Comparison of ENCODE assay signal across 20 cellular contexts in genomic region chr6:33007831-33008395, GRCh38. TPM values are rescaled to one million over a fixed set of nuclear protein-coding genes. Genes with fewer than 3 reads are reported as not detected.
DNase-seq lines count a peak whose midpoint lies in the region; ATAC-seq and TF ChIP-seq lines count a peak whose summit lies in the region.
"Had no signal": no experiment of that assay in that cellular context is flagged by ENCODE, and none has a peak within 500 bp of the region (broad histone marks: within the 10 kb centered on the region; RNA-seq: fewer than 3 reads in every experiment).

No MANE protein-coding gene starts in this region.

- peak overlapping the region; percentile 81; the same call in 1 of the 2 replicates for H3K9ac ChIP-seq in BLaER1

- H3K4me1 Mint-ChIP-seq in WTC11: peaks cover 31% of the 10 kb centered on the region
- peaks cover 47 to 66% (median 56%) of the 10 kb centered on the region in 3 donors for H3K4me1 Mint-ChIP-seq in naive B cell

- H4K20me1 ChIP-seq in BLaER1 (no peaks in the 10 kb centered on the region), DOHH2 (ENCODE audit: control insufficient read depth, insufficient read depth, low read depth, low read length) (no peaks in the 10 kb centered on the region)

- H3K36me3 Mint-ChIP-seq in WTC11 (peaks cover 15% of the 10 kb centered on the region), naive B cell (peaks cover 6 to 38% of the 10 kb centered on the region in 2 donors)
- H3K36me3 Mint-ChIP-seq: activated naive CD4-positive, alpha-beta T cell treated with anti-CD3 and anti-CD28 coated beads, Interleukin-2, amount 50 U/mL, for 72 hours had no signal

- H3F3A ChIP-seq in DOHH2 (ENCODE audit: control insufficient read depth, insufficient read depth): no peaks in the 10 kb centered on the region

- no peaks in the 10 kb centered on the region for H3K9me2 ChIP-seq in DOHH2 (replicated peaks; ENCODE audit: control insufficient read depth, low read length)

- peak overlapping the region; percentile 71; the same call in 1 of the 2 replicates for H3K4me3 ChIP-seq in BLaER1
- no peak overlapping the region for H3K4me3 ChIP-seq in DOHH2 (ENCODE audit: low read length)
- H3K4me3 ChIP-seq: breast epithelium, mucosa of descending colon, right atrium auricular region, upper lobe of right lung had no signal

- ATAC-seq in WTC11 (no peak), naive B cell (ENCODE audit: low read depth in 2 of 2) (no peak), HG03039 (IDR thresholded peaks at IDR 0.05; ENCODE audit: unreplicated experiment) (no peak), HG02588 (IDR thresholded peaks at IDR 0.05; ENCODE audit: unreplicated experiment) (no peak)
- ATAC-seq: activated naive CD4-positive, alpha-beta T cell treated with anti-CD3 and anti-CD28 coated beads, Interleukin-2, amount 50 U/mL, for 72 hours; esophagus mucosa; left colon; mucosa of descending colon; upper lobe of right lung had no signal

- H3K36me3 ChIP-seq in BLaER1 (peaks cover 39% of the 10 kb centered on the region), DOHH2 (ENCODE audit: control insufficient read depth, low read length) (peaks cover 9% of the 10 kb centered on the region; the same call in 1 of the 2 replicates)
- H3K36me3 ChIP-seq: breast epithelium, right atrium auricular region, upper lobe of right lung had no signal

- no peaks in the 10 kb centered on the region for H3K9me3 ChIP-seq in BLaER1
- no peaks in the 10 kb centered on the region for H3K9me3 ChIP-seq in DOHH2 (ENCODE audit: control insufficient read depth, insufficient read depth, low read length)
- H3K9me3 ChIP-seq: breast epithelium, mucosa of descending colon, right atrium auricular region, upper lobe of right lung had no signal

- no peaks in the 10 kb centered on the region; the same call in 1 of the 2 replicates for H3K27me3 Mint-ChIP-seq in WTC11 (ENCODE audit: low read depth)
- H3K27me3 Mint-ChIP-seq in naive B cell: no peaks in the 10 kb centered on the region

- H3K9me3 Mint-ChIP-seq in WTC11 (no peaks in the 10 kb centered on the region), naive B cell (no peaks in the 10 kb centered on the region)
- H3K9me3 Mint-ChIP-seq: activated naive CD4-positive, alpha-beta T cell treated with anti-CD3 and anti-CD28 coated beads, Interleukin-2, amount 50 U/mL, for 72 hours had no signal

- H3K27me3 ChIP-seq in BLaER1 (no peaks in the 10 kb centered on the region), DOHH2 (ENCODE audit: control insufficient read depth, low read length) (no peaks in the 10 kb centered on the region)
- H3K27me3 ChIP-seq: breast epithelium, right atrium auricular region, upper lobe of right lung had no signal

- H3K4me3 Mint-ChIP-seq in WTC11: peak overlapping the region; percentile 82
- H3K4me3 Mint-ChIP-seq in naive B cell: peak overlapping the region; percentile 89 to 100 (median 98)

- peak overlapping the region; percentile 82 for H3K27ac ChIP-seq in BLaER1
- no peak overlapping the region for H3K27ac ChIP-seq in DOHH2 (ENCODE audit: low read depth, low read length)
- H3K27ac ChIP-seq: breast epithelium, right atrium auricular region, upper lobe of right lung had no signal

- H3K27ac Mint-ChIP-seq in WTC11 (peak overlapping the region; percentile 23; the same call in 1 of the 2 replicates), naive B cell (peak overlapping the region; percentile 95 to 99 (median 98))

- CTCF ChIA-PET in WTC11 (lab: Charles Lee): interaction anchor here (0.6 to 2.3 kb wide), 4 partner anchors 24 to 164 kb away, joined by 3 to 11 read pairs (median 5); no protein-coding TSS in a partner anchor

- H3K4me1 ChIP-seq in BLaER1: peaks cover 33% of the 10 kb centered on the region
- peaks cover 17% of the 10 kb centered on the region for H3K4me1 ChIP-seq in DOHH2 (ENCODE audit: control insufficient read depth, low read length)
- H3K4me1 ChIP-seq: breast epithelium, upper lobe of right lung had no signal

- H3K79me2 ChIP-seq in DOHH2 (ENCODE audit: control insufficient read depth, low read length): peaks cover 10% of the 10 kb centered on the region

- H3K4me2 ChIP-seq in BLaER1 (peak overlapping the region; percentile 90), DOHH2 (ENCODE audit: low read length) (peak overlapping the region; percentile 68)

- DNase-seq in WTC11 (ENCODE audit: low spot score): no peak
- no peak for DNase-seq in naive B cell
- DNase-seq in NCI-H128 (lab: John Stamatoyannopoulos, UW; ENCODE audit: unreplicated experiment): no peak
- DNase-seq: activated CD4-positive, CD25-positive, alpha-beta regulatory T cell treated with anti-CD3 and anti-CD28 coated beads, Interleukin-2, amount 50 U/mL, for 72 hours; activated T-cell treated with anti-CD3 and anti-CD28 coated beads for 4 hours; left colon; mucosa of descending colon; NCI-H146; NCI-H2171 treated with DMSO at 0.1 percent for 48 hours; T-helper 9 cell; upper lobe of right lung had no signal

- TF ChIP-seq CTCF in DOHH2 (IDR thresholded peaks at IDR 0.05; ENCODE audit: low read depth, low read length, poor library complexity, severe bottlenecking) (no peak), WTC11 (IDR thresholded peaks at IDR 0.05) (no peak)

- POLR2A ChIA-PET in WTC11 (lab: Charles Lee): no interaction called here

TF ChIP-seq in WTC11, 78 proteins besides CTCF, POLR2A, EP300 and RAD21:
- no peak for TF ChIP-seq ZSCAN18 (CRISPR knock-in tag; IDR thresholded peaks at IDR 0.05)
- TF ChIP-seq GABPB1 (CRISPR knock-in tag; IDR thresholded peaks at IDR 0.05): no peak
- TF ChIP-seq HMGXB4 (CRISPR knock-in tag; IDR thresholded peaks at IDR 0.05): no peak
- no peak for TF ChIP-seq AR (CRISPR knock-in tag; IDR thresholded peaks at IDR 0.05)
- TF ChIP-seq KAT7 (CRISPR knock-in tag; IDR thresholded peaks at IDR 0.05; ENCODE audit: borderline replicate concordance): no peak

RNA-seq across cellular contexts. Expression of gene HLA-DOA, which starts 1.5 kb away (rescaled TPM):
- total RNA-seq in WTC11 (2021): 13.6 to 24.6 TPM (median 24.4 TPM) in 3 replicates
- 100 to 1,000 TPM; 219 to 598 (median 388) TPM for polyA plus RNA-seq in naive B cell (ENCODE audit: low read depth in 6 of 6)
- total RNA-seq: M059J had no signal

RNA-seq across cellular contexts. Expression of gene BRD2, which starts 39.5 kb away (rescaled TPM):
- total RNA-seq in WTC11 (2021): 206 to 222 TPM (median 214 TPM) in 3 replicates
- polyA plus RNA-seq in naive B cell (ENCODE audit: low read depth in 6 of 6): 100 to 1,000 TPM in 1 of 6 donors, 10 to 100 TPM in 5; 26.9 to 148 (median 48.5) TPM

RNA-seq across cellular contexts. Expression of gene HLA-DMA, which starts 55.0 kb away (rescaled TPM):
- total RNA-seq in WTC11 (2021): 6.0 to 9.3 TPM (median 6.6 TPM) in 3 replicates
- 1,000 to 10,000 TPM; 1,101 to 1,557 (median 1,371) TPM for polyA plus RNA-seq in naive B cell (ENCODE audit: low read depth in 6 of 6)
